In the genomic region with DNA sequence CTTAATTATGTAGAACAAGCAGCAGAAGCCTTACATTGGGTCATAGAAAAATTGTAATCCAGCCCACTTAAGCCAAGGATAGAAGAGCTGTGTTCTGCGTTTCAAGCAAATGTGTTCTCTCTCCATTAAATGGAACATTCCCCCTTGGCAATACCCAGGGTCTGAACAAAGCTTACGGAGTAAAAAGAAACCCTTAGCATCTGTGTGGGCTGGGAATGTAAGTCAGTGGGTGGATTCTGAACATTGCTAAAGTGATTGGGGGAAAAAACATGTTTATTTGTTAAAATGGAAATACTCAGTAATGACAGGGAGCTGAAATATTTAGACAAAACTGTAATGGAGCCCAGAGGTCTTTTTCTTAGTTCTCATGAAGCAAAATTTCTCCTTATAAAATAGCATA, we compare ENCODE assay signal across 31 cellular contexts.
DNase-seq lines count a peak whose midpoint lies in the region; ATAC-seq, FAIRE-seq and TF ChIP-seq lines count a peak whose summit lies in the region.
"Had no signal": no experiment of that assay in that cellular context is flagged by ENCODE, and none has a peak within 500 bp of the region (broad histone marks: within the 10 kb centered on the region; RNA-seq: fewer than 3 reads in every experiment).

No MANE protein-coding gene starts in this region.

- H3K4me3 ChIP-seq in GM23248 (no peak overlapping the region), choroid plexus epithelial cell (ENCODE audit: low read depth, low read length) (no peak overlapping the region)
- H3K4me3 ChIP-seq: hepatocyte, lung, MG63, pancreas, smooth muscle cell had no signal

- no peak for ATAC-seq in HG02642 (IDR thresholded peaks at IDR 0.05; ENCODE audit: poor library complexity, unreplicated experiment)
- ATAC-seq: esophagus mucosa, pancreas had no signal

- in situ Hi-C loops in GM23248 (cut with MboI), result no loop called here

- peaks cover 94% of the 10 kb centered on the region for H3F3A ChIP-seq in GM23248 (ENCODE audit: insufficient read depth)

- FAIRE-seq in RCC 7860 (lab: Jason Lieb, UNC), result no peak
- FAIRE-seq: A204.1, D721Med, frontal cortex, pancreas had no signal

- peaks cover 59% of the 10 kb centered on the region for H3K79me2 ChIP-seq in GM23248 (ENCODE audit: insufficient read depth)
- H3K79me2 ChIP-seq: hepatocyte had no signal

- peak overlapping the region; percentile 6 for H3K4me2 ChIP-seq in GM23248 (ENCODE audit: unreplicated experiment)
- H3K4me2 ChIP-seq: hepatocyte, smooth muscle cell had no signal

- no peaks in the 10 kb centered on the region for H4K20me1 ChIP-seq in GM23248 (ENCODE audit: insufficient read depth)

- H3K27me3 ChIP-seq in GM23248 (replicated peaks; ENCODE audit: insufficient read depth), result no peaks in the 10 kb centered on the region
- H3K27me3 ChIP-seq: hepatocyte, MG63, pancreas had no signal

- H3K36me3 ChIP-seq in GM23248 (ENCODE audit: low read depth), result peaks cover 94% of the 10 kb centered on the region
- H3K36me3 ChIP-seq: pancreas had no signal

- peaks cover 52% of the 10 kb centered on the region for H3K4me1 ChIP-seq in GM23248 (ENCODE audit: insufficient read depth)
- H3K4me1 ChIP-seq: pancreas had no signal

- WGBS in GM23248 (ENCODE audit: low coverage in 1 of 2, low lambda C conversion rate in 2 of 2, missing lambda C conversion rate in 2 of 2), 2 experiments, result 35 to 54% methylated on average over 2 of the region's 2 CpGs

- H3K9me2 ChIP-seq in GM23248 (ENCODE audit: insufficient read depth), result no peaks in the 10 kb centered on the region

- no peak overlapping the region for H2AFZ ChIP-seq in GM23248
- H2AFZ ChIP-seq: hepatocyte had no signal

- H3K9me3 ChIP-seq in GM23248 (ENCODE audit: low read depth), result no peaks in the 10 kb centered on the region
- H3K9me3 ChIP-seq: MG63, pancreas had no signal

- H3K27ac ChIP-seq in GM23248, result peak overlapping the region; percentile 50
- H3K27ac ChIP-seq: hepatocyte, pancreas had no signal

- H3K9ac ChIP-seq in GM23248, result no peak overlapping the region

- DNase-seq in GM23248 (peak; percentile 44), choroid plexus epithelial cell (ENCODE audit: low read depth) (peak; percentile 68), inferior parietal cortex (ENCODE audit: extremely low spot score) (peak; percentile 6), superior temporal gyrus (ENCODE audit: extremely low spot score) (peak; percentile 32), NCI-H1436 treated with DMSO at 0.1 percent for 48 hours (lab: John Stamatoyannopoulos, UW) (no peak), HT-29 (ENCODE audit: low spot score) (no peak), RCC 7860 (ENCODE audit: low spot score) (no peak)
- DNase-seq: activated CD4-positive, alpha-beta T cell treated with anti-CD3 and anti-CD28 coated beads, Interleukin-2, amount 50 U/mL, for 1 hour; activated CD4-positive, CD25-positive, alpha-beta regulatory T cell; activated effector memory CD4-positive, alpha-beta T cell treated with Interleukin-2 at 50 U/mL for 16 hours; activated naive CD8-positive, alpha-beta T cell treated with anti-CD3 and anti-CD28 coated beads for 36 hours; activated T-cell treated with anti-CD3 and anti-CD28 coated beads, Interleukin-2, amount 50 U/mL, for 1 hour; CD4-positive, alpha-beta T cell; dermis blood vessel endothelial cell; KG1; MG63; NCI-H2029; NCI-H510A treated with DMSO at 0.1 percent for 48 hours; nephron progenitor cell; pancreas; retina; stimulated activated CD4-positive, alpha-beta T cell treated with anti-CD3 and anti-CD28 coated beads, Interleukin-2, amount 100 ng/mL, for 24 hours; stimulated activated CD8-positive, alpha-beta memory T cell treated with anti-CD3 and anti-CD28 coated beads, Interleukin-4, amount 100 ng/mL, for 48 hours had no signal

- TF ChIP-seq CTCF in choroid plexus epithelial cell (conservative IDR thresholded peaks at IDR 0.05; ENCODE audit: low read depth, low read length), result no peak

Comparison
In these comparisons a context has a peak if more than half of its experiments do, and no peak if none do; other contexts are left out.
1. DNase-seq: peak in GM23248 (single experiment), choroid plexus epithelial cell (single experiment), inferior parietal cortex (single experiment) and superior temporal gyrus (single experiment); none in NCI-H1436 treated with DMSO at 0.1 percent for 48 hours (single experiment), HT-29 (single experiment) and RCC 7860 (single experiment).